8 cellular contexts compared by ENCODE assay signal in genomic region chr1:225772323-225772768, GRCh38. TPM values are rescaled to one million over a fixed set of nuclear protein-coding genes. Genes with fewer than 3 reads are reported as not detected.
DNase-seq lines count a peak whose midpoint lies in the region; ATAC-seq, FAIRE-seq and TF ChIP-seq lines count a peak whose summit lies in the region.

No MANE protein-coding gene starts in this region.

- peaks cover 10% of the 10 kb centered on the region for H3K4me1 ChIP-seq in NT2/D1 (ENCODE audit: insufficient read depth, insufficient read length)
- H3K4me1 ChIP-seq in gastrocnemius medialis = peaks cover 21 to 29% of the 10 kb centered on the region in 2 donors

- H3K9me3 ChIP-seq in NT2/D1 (ENCODE audit: insufficient read depth, low read length) = no peaks in the 10 kb centered on the region
- no peaks in the 10 kb centered on the region for H3K9me3 ChIP-seq in gastrocnemius medialis

- H3K4me1 Mint-ChIP-seq in brain = peaks cover 75% of the 10 kb centered on the region
- no peaks in the 10 kb centered on the region for H3K4me1 Mint-ChIP-seq in immature natural killer cell
- peaks cover 0 to 3% of the 10 kb centered on the region in 2 donors for H3K4me1 Mint-ChIP-seq in effector memory CD8-positive, alpha-beta T cell (ENCODE audit: low read depth in 2 of 2)

- H3K9ac ChIP-seq in NT2/D1 (ENCODE audit: insufficient read length, low read depth) = no peak overlapping the region

- no peaks in the 10 kb centered on the region for H3K27me3 Mint-ChIP-seq in brain
- H3K27me3 Mint-ChIP-seq in immature natural killer cell (ENCODE audit: low read depth in 3 of 3) = peaks cover 0 to 5% (median 2%) of the 10 kb centered on the region in 3 donors
- peaks cover 0 to 20% of the 10 kb centered on the region in 2 donors for H3K27me3 Mint-ChIP-seq in effector memory CD8-positive, alpha-beta T cell

- CTCF ChIA-PET in AG04449 (lab: Yijun Ruan, JAX) = interaction anchor here (0.6 to 15.3 kb wide), 79 partner anchors 10 to 334 kb away, joined by 3 to 332 read pairs (median 4); partner anchors contain the start of genes ENAH and TMEM63A

- peak; percentile 90 for TF ChIP-seq CTCF in AG04449 (IDR thresholded peaks at IDR 0.05; ENCODE audit: insufficient read depth, low read length, missing control alignments)
- peak; percentile 91 to 93 for TF ChIP-seq CTCF in brain (conservative IDR thresholded peaks at IDR 0.05)
- TF ChIP-seq CTCF in gastrocnemius medialis (IDR thresholded peaks at IDR 0.05 in 4 of 5, conservative IDR thresholded peaks at IDR 0.05 in 1 of 5) = peak; percentile 79 to 92 (median 88)

- intact Hi-C loops in gastrocnemius medialis (cut with DNase I; ENCODE audit: low total_unique reads) = loop anchor here (1.0 to 5.0 kb wide), 7 partner anchors 38 to 297 kb away; partner anchors contain the start of gene ENAH

- FAIRE-seq in GM12892 (lab: Jason Lieb, UNC) = peak; percentile 67

- H3K27ac Mint-ChIP-seq in brain = peak overlapping the region; percentile 39 to 94 (median 83)
- no peak overlapping the region for H3K27ac Mint-ChIP-seq in immature natural killer cell
- H3K27ac Mint-ChIP-seq in effector memory CD8-positive, alpha-beta T cell = no peak overlapping the region

- H3K4me3 ChIP-seq in AG04449 (ENCODE audit: low read depth, low read length) (no peak overlapping the region), NT2/D1 (ENCODE audit: insufficient read length, low read depth) (no peak overlapping the region), gastrocnemius medialis (no peak overlapping the region)

- no peak for TF ChIP-seq POLR2A in GM12892 (IDR thresholded peaks at IDR 0.05; ENCODE audit: low read depth, low read length)
- no peak for TF ChIP-seq POLR2A in gastrocnemius medialis (IDR thresholded peaks at IDR 0.05)

- H3K4me3 Mint-ChIP-seq in brain (peak overlapping the region in 1 of 5 experiments; percentile 39), immature natural killer cell (no peak overlapping the region)
- H3K4me3 Mint-ChIP-seq in effector memory CD8-positive, alpha-beta T cell = no peak overlapping the region

- H3K27me3 ChIP-seq in NT2/D1 (ENCODE audit: insufficient read depth, insufficient read length) (no peaks in the 10 kb centered on the region), gastrocnemius medialis (no peaks in the 10 kb centered on the region)

- H3K9me3 Mint-ChIP-seq in brain (peaks cover 0 to 3% (median 0%) of the 10 kb centered on the region in 5 experiments), immature natural killer cell (no peaks in the 10 kb centered on the region)
- H3K9me3 Mint-ChIP-seq in effector memory CD8-positive, alpha-beta T cell = no peaks in the 10 kb centered on the region

- DNase-seq in AG04449 (ENCODE audit: low read depth, low spot score) (no peak), GM12892 (ENCODE audit: insufficient read length) (peak; percentile 41), HuH-7.5 (ENCODE audit: low spot score) (peak; percentile 56), NT2/D1 (ENCODE audit: low read depth, low spot score) (peak; percentile 95), immature natural killer cell (peak; percentile 13 to 30 (median 26)), gastrocnemius medialis (peak; percentile 76 to 78)
- no peak for DNase-seq in effector memory CD8-positive, alpha-beta T cell

- H3K36me3 ChIP-seq in NT2/D1 (ENCODE audit: insufficient read depth, insufficient read length, low read length) (no peaks in the 10 kb centered on the region), gastrocnemius medialis (no peaks in the 10 kb centered on the region)

- in situ Hi-C loops in gastrocnemius medialis (cut with MboI; ENCODE audit: low sequenced_read_pairs in 4 of 4) = loop anchor here in 3 of 4 donors (5.0 to 10.0 kb wide), 7 partner anchors 62 to 290 kb away; no protein-coding TSS in a partner anchor

- H3K36me3 Mint-ChIP-seq in brain = no peaks in the 10 kb centered on the region
- H3K36me3 Mint-ChIP-seq in immature natural killer cell = no peaks in the 10 kb centered on the region
- H3K36me3 Mint-ChIP-seq in effector memory CD8-positive, alpha-beta T cell (ENCODE audit: insufficient read depth) = peaks cover 3% of the 10 kb centered on the region

- POLR2A ChIA-PET in AG04449 (lab: Yijun Ruan, JAX) = interaction anchor here (1.2 to 2.3 kb wide), 2 partner anchors 118 to 124 kb away, joined by 3 to 13 read pairs; partner anchors contain the start of gene ENAH

- peak overlapping the region in 2 of 4 donors; percentile 25 to 59 for H3K27ac ChIP-seq in gastrocnemius medialis

- ATAC-seq in gastrocnemius medialis = peak; percentile 83 to 89
- no peak for ATAC-seq in effector memory CD8-positive, alpha-beta T cell (replicated peaks)

RNA-seq across cellular contexts. Expression of gene SRP9, which starts 5.3 kb away (rescaled TPM):
- 258 TPM for polyA plus RNA-seq in GM12892 (2012; ENCODE audit: missing spikeins)
- polyA plus RNA-seq in brain (ENCODE audit: insufficient read depth, low read depth, low replicate concordance) (251 TPM), immature natural killer cell (100 to 1,000 TPM; 300 to 594 (median 317) TPM)
- total RNA-seq in gastrocnemius medialis = 100 to 1,000 TPM; 182 to 207 (median 198) TPM

RNA-seq across cellular contexts. Expression of gene EPHX1, which starts 37.6 kb away (rescaled TPM):
- 2.2 TPM for polyA plus RNA-seq in GM12892 (2012; ENCODE audit: missing spikeins)
- polyA plus RNA-seq in brain (ENCODE audit: insufficient read depth, low read depth, low replicate concordance) (238 TPM), immature natural killer cell (1 to 10 TPM in 2 of 3 donors, under 1 TPM in 1; 0.86 to 2.4 (median 1.5) TPM)
- total RNA-seq in gastrocnemius medialis = 100 to 1,000 TPM in 2 of 4 donors, 10 to 100 TPM in 2; 65.7 to 155 (median 108) TPM

Comparison
In these comparisons a context has a peak if more than half of its experiments do, and no peak if none do; other contexts are left out.
1. DNase-seq: peak in GM12892 (single experiment), HuH-7.5 (single experiment), NT2/D1 (single experiment), immature natural killer cell (3 of 3) and gastrocnemius medialis (2 of 2); none in AG04449 (single experiment) and effector memory CD8-positive, alpha-beta T cell (0 of 3).
2. H3K27ac Mint-ChIP-seq: peak in brain (5 of 5); none in immature natural killer cell (0 of 6) and effector memory CD8-positive, alpha-beta T cell (0 of 2).
3. RNA of gene EPHX1, which starts 37.6 kb away (polyA plus RNA-seq): 238 TPM in brain (single experiment); 0.86 to 2.4 TPM in immature natural killer cell; every median in the first group is over 10 times any median in the second.
4. Peak in every context shown above with its lines, with median percentiles within 50 percentile points of each other: CTCF ChIP-seq.